ENCODE assay signal across 8 cellular contexts in genomic region chr1:160260436-160261382, GRCh38. TPM values are rescaled to one million over a fixed set of nuclear protein-coding genes. Genes with fewer than 3 reads are reported as not detected.
DNase-seq lines count a peak whose midpoint lies in the region; ATAC-seq lines count a peak whose summit lies in the region.

No MANE protein-coding gene starts in this region.

- peak; percentile 35 for DNase-seq in AG08395 (ENCODE audit: low spot score)
- DNase-seq in GM23248 = peak; percentile 82
- DNase-seq in SJCRH30 = peak; percentile 57 to 83
- peak in 1 of 2 donors; percentile 12 for DNase-seq in trophoblast cell
- DNase-seq in OCI-M2 (lab: John Stamatoyannopoulos, UW; ENCODE audit: unreplicated experiment) = no peak

- no peak overlapping the region for H4K8ac ChIP-seq in trophoblast cell (ENCODE audit: low read depth, low read length)

- peaks cover 38% of the 10 kb centered on the region for H3K4me1 ChIP-seq in GM23248 (ENCODE audit: insufficient read depth)
- peaks cover 13% of the 10 kb centered on the region for H3K4me1 ChIP-seq in SJCRH30
- no peaks in the 10 kb centered on the region for H3K4me1 ChIP-seq in esophagus (ENCODE audit: control insufficient read depth in 2 of 2, insufficient read depth in 2 of 2, low read length in 1 of 2)
- H3K4me1 ChIP-seq in trophoblast cell (ENCODE audit: control insufficient read depth in 1 of 2, insufficient read depth in 2 of 2, low read length in 2 of 2) = no peaks in the 10 kb centered on the region

- peak overlapping the region; percentile 93 for H3K27ac ChIP-seq in GM23248
- peak overlapping the region; percentile 87 for H3K27ac ChIP-seq in SJCRH30
- H3K27ac ChIP-seq in esophagus (ENCODE audit: low read depth in 2 of 2, low read length in 1 of 2) = peak overlapping the region; percentile 7 to 11
- no peak overlapping the region for H3K27ac ChIP-seq in trophoblast cell (ENCODE audit: low read depth, low read length)

- H3K4me3 ChIP-seq in GM23248 (peak overlapping the region; percentile 98), SJCRH30 (peak overlapping the region; percentile 86), esophagus (ENCODE audit: low read depth in 1 of 2, low read length in 2 of 2) (peak overlapping the region in 1 of 2 donors; percentile 97), trophoblast cell (ENCODE audit: low read depth, low read length) (no peak overlapping the region)

- peaks cover 9% of the 10 kb centered on the region for H3K79me1 ChIP-seq in trophoblast cell (ENCODE audit: low read length)

- peaks cover 33% of the 10 kb centered on the region for H3F3A ChIP-seq in GM23248 (ENCODE audit: insufficient read depth)

- no peak overlapping the region for H3K18ac ChIP-seq in trophoblast cell (ENCODE audit: low read length)

- H2BK12ac ChIP-seq in trophoblast cell (ENCODE audit: low read length) = no peak overlapping the region

- no peak overlapping the region for H2AK5ac ChIP-seq in trophoblast cell (ENCODE audit: low read length)

- peak overlapping the region; percentile 100 for H3K4me2 ChIP-seq in GM23248 (ENCODE audit: unreplicated experiment)
- H3K4me2 ChIP-seq in trophoblast cell (ENCODE audit: low read length) = peak overlapping the region; percentile 49

- H2BK120ac ChIP-seq in trophoblast cell (ENCODE audit: insufficient read depth, low read length, poor library complexity) = no peak overlapping the region

- 33 to 47% methylated on average over 6 of the region's 6 CpGs for WGBS in GM23248 (ENCODE audit: low coverage in 1 of 2, low lambda C conversion rate in 2 of 2, missing lambda C conversion rate in 2 of 2), 2 experiments
- WGBS in esophagus, 2 donors = 35 to 41% methylated on average over 6 of the region's 6 CpGs
- WGBS in trophoblast cell (ENCODE audit: extremely low coverage, insufficient coverage, insufficient read length) = no CpG with 5 or more reads among the region's 6 CpGs

- H3K23ac ChIP-seq in trophoblast cell (ENCODE audit: low read length) = no peak overlapping the region

- peak overlapping the region; percentile 95 for H3K4ac ChIP-seq in trophoblast cell (ENCODE audit: low read depth, low read length)

- H4K91ac ChIP-seq in trophoblast cell (ENCODE audit: low read depth, low read length) = no peak overlapping the region

- no peak overlapping the region for H2BK5ac ChIP-seq in trophoblast cell (ENCODE audit: low read depth, low read length, poor library complexity)

- no peaks in the 10 kb centered on the region for H3K9me2 ChIP-seq in GM23248 (ENCODE audit: insufficient read depth)

- H3K9me3 ChIP-seq in GM23248 (ENCODE audit: low read depth) (no peaks in the 10 kb centered on the region), SJCRH30 (replicated peaks) (no peaks in the 10 kb centered on the region), esophagus (ENCODE audit: control insufficient read depth in 2 of 2, insufficient read depth in 1 of 2, low read depth in 1 of 2, low read length in 1 of 2) (no peaks in the 10 kb centered on the region), trophoblast cell (ENCODE audit: insufficient read depth, low read depth, low read length) (no peaks in the 10 kb centered on the region)

- H3K36me3 ChIP-seq in GM23248 (ENCODE audit: low read depth) (no peaks in the 10 kb centered on the region), SJCRH30 (no peaks in the 10 kb centered on the region), esophagus (ENCODE audit: control insufficient read depth in 2 of 2, insufficient read depth in 2 of 2, low read length in 1 of 2) (no peaks in the 10 kb centered on the region), trophoblast cell (ENCODE audit: control insufficient read depth in 1 of 2, insufficient read depth in 2 of 2, low read length in 2 of 2) (no peaks in the 10 kb centered on the region)

- no peak for ATAC-seq in GM21360 (IDR thresholded peaks at IDR 0.05; ENCODE audit: unreplicated experiment)
- no peak for ATAC-seq in HG03159 (IDR thresholded peaks at IDR 0.05; ENCODE audit: unreplicated experiment)

- H4K20me1 ChIP-seq in GM23248 (ENCODE audit: insufficient read depth) = peaks cover 21% of the 10 kb centered on the region

- H2AFZ ChIP-seq in GM23248 = no peak overlapping the region
- no peak overlapping the region for H2AFZ ChIP-seq in trophoblast cell (ENCODE audit: insufficient read depth, low read length, poor library complexity)

- H4K12ac ChIP-seq in trophoblast cell (ENCODE audit: low read depth, low read length) = no peak overlapping the region

- no peaks in the 10 kb centered on the region for H3K27me3 ChIP-seq in GM23248 (replicated peaks; ENCODE audit: insufficient read depth)
- H3K27me3 ChIP-seq in SJCRH30 = no peaks in the 10 kb centered on the region
- H3K27me3 ChIP-seq in esophagus (ENCODE audit: control insufficient read depth in 1 of 2, insufficient read depth in 2 of 2, low read length in 2 of 2) = no peaks in the 10 kb centered on the region
- no peaks in the 10 kb centered on the region for H3K27me3 ChIP-seq in trophoblast cell (ENCODE audit: insufficient read depth, low read length)

- no peak overlapping the region for H3K14ac ChIP-seq in trophoblast cell (ENCODE audit: low read length)

- H3K9ac ChIP-seq in GM23248 (peak overlapping the region; percentile 98), trophoblast cell (ENCODE audit: low read length) (no peak overlapping the region)

- in situ Hi-C loops in GM23248 (cut with MboI) = no loop called here

- H3K79me2 ChIP-seq in GM23248 (ENCODE audit: insufficient read depth) (peaks cover 65% of the 10 kb centered on the region), trophoblast cell (ENCODE audit: control insufficient read depth, insufficient read depth, low read length, poor library complexity) (peaks cover 6% of the 10 kb centered on the region)

RNA-seq across cellular contexts. Expression of gene DCAF8, which starts 1.6 kb away (rescaled TPM):
- total RNA-seq in GM23248 (2014; rRNA removed; shearing (Covaris generic)) = 58.9 and 79.7 TPM in 2 replicates
- 78.9 and 80.4 TPM in 2 replicates for polyA plus RNA-seq in GM23248 (2016; fragmentation: Nextera tagmentation; extraction: Ambion mirVana)
- total RNA-seq in SJCRH30 (2014; rRNA removed; shearing (Covaris generic)) = 40.7 and 53.6 TPM in 2 replicates
- 10 to 100 TPM; 47.8 to 55.0 TPM for polyA plus RNA-seq in esophagus
- 65.4 and 69.8 TPM in 2 replicates for polyA plus RNA-seq in trophoblast cell (2013)

RNA-seq across cellular contexts. Expression of gene PEX19, which starts 24.2 kb away (rescaled TPM):
- 48.4 and 52.4 TPM in 2 replicates for total RNA-seq in GM23248 (2014; rRNA removed; shearing (Covaris generic))
- polyA plus RNA-seq in GM23248 (2016; fragmentation: Nextera tagmentation; extraction: Ambion mirVana) (38.9 and 43.9 TPM in 2 replicates), esophagus (10 to 100 TPM in 1 of 2 donors, 1 to 10 TPM in 1; 8.1 to 20.1 TPM)
- total RNA-seq in SJCRH30 (2014; rRNA removed; shearing (Covaris generic)) = 35.2 and 37.2 TPM in 2 replicates
- polyA plus RNA-seq in trophoblast cell (2013) = 26.3 and 26.6 TPM in 2 replicates

RNA-seq across cellular contexts. Expression of gene PEA15, which starts 55.5 kb away (rescaled TPM):
- total RNA-seq in GM23248 (2014; rRNA removed; shearing (Covaris generic)) = 368 and 415 TPM in 2 replicates
- polyA plus RNA-seq in GM23248 (2016; fragmentation: Nextera tagmentation; extraction: Ambion mirVana) (638 and 651 TPM in 2 replicates), esophagus (100 to 1,000 TPM; 152 to 159 TPM)
- total RNA-seq in SJCRH30 (2014; rRNA removed; shearing (Covaris generic)) = 92.7 and 97.9 TPM in 2 replicates
- 244 and 246 TPM in 2 replicates for polyA plus RNA-seq in trophoblast cell (2013)
